ENCODE assay signal across 12 cellular contexts in the genomic region with DNA sequence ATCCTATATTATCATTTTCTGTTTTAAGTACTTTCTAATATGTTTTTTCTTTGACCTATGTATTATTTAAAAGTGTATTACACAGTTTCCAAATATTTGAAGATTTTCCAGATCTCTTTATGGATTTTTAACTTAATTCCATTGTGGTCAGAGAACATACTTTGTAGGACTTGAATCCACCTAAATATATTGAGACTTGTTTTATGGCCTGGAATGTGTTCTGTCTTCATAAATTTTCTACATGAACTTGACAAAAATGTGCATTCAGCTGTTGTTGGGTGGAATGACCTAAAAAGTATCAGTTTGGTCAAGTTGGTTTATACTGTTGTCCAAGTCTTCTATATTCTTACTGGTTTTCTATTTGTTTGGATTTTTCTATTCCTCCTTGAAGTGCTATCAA. TPM values are rescaled to one million over a fixed set of nuclear protein-coding genes. Genes with fewer than 3 reads are reported as not detected.
"Had no signal": no experiment of that assay in that cellular context is flagged by ENCODE, and none has a peak within 500 bp of the region (broad histone marks: within the 10 kb centered on the region; RNA-seq: fewer than 3 reads in every experiment).

No MANE protein-coding gene starts in this region.

- H3K4me3 ChIP-seq: GM23248, HAP-1 had no signal

- H3K27ac ChIP-seq: GM23248, HL-60 had no signal

- H3K4me1 Mint-ChIP-seq: IgD-negative memory B cell had no signal

- H3K27ac Mint-ChIP-seq: IgD-negative memory B cell had no signal

- FAIRE-seq: HepG2 had no signal

- H3K4me1 ChIP-seq: HAP-1 had no signal

- H3K4me3 Mint-ChIP-seq: IgD-negative memory B cell had no signal

- H3K9me3 ChIP-seq: HAP-1 had no signal

- DNase-seq: GM23248, GOT3, H7, Kasumi-1, KG1 had no signal

- ATAC-seq: HCT116, HepG2 had no signal

RNA-seq across cellular contexts. Expression of a gene that starts 33.8 kb away (rescaled TPM):
- total RNA-seq: GM23248, H4, H7, HepG2, HT1080 had no signal
- polyA plus RNA-seq: GM23248, HepG2, IgD-negative memory B cell had no signal
